ENCODE assay signal across 20 cellular contexts in the genomic region with DNA sequence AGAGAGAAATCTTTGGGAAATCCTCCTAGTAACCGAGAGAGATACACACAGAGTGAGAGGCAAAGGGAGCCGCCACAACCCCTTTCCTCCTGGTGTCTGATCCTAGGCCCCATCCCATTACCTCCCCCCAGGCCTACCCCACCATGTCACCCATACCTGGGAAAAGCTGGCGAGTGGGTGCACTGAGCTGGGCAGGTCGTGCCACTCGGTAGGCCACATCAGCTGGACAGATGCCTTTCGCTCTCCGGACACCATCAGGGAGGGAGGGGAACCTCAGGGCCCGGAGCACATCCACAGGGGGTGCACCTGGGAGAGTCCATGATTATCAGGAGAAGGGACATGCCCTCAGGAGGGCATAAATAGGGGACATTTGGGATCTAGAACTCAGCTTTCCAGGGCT. TPM values are rescaled to one million over a fixed set of nuclear protein-coding genes. Genes with fewer than 3 reads are reported as not detected.
"Had no signal": no experiment of that assay in that cellular context is flagged by ENCODE, and none has a peak within 500 bp of the region (broad histone marks: within the 10 kb centered on the region; RNA-seq: fewer than 3 reads in every experiment).

No MANE protein-coding gene starts in this region.

- H3K27ac ChIP-seq: KMS-11 had no signal

- H3K4me3 ChIP-seq: K562 had no signal

- H3K9ac ChIP-seq: KMS-11, SK-N-SH had no signal

- H3K36me3 Mint-ChIP-seq: IgD-negative memory B cell had no signal

- H3K4me2 ChIP-seq: KMS-11, SK-N-SH had no signal

- ATAC-seq: HepG2, K562 had no signal

- H3K9me3 ChIP-seq: SK-N-SH had no signal

- H3K9me3 Mint-ChIP-seq: IgD-negative memory B cell had no signal

- DNase-seq: Kasumi-1, MM.1S, NCI-H1092 treated with DMSO at 0.1 percent for 48 hours, NCI-H1436, NCI-H187, NCI-H2081 treated with DMSO at 0.1 percent for 48 hours, NCI-H2171, NCI-H226, NCI-H446, NCI-H510A, NCI-H524 treated with DMSO at 0.1 percent for 48 hours, NCI-H69, NCI-H774, RPMI8226, SHP77, SK-N-SH had no signal

- H3K27ac Mint-ChIP-seq: IgD-negative memory B cell had no signal

RNA-seq across cellular contexts. Expression of a gene that starts 3.1 kb away (rescaled TPM):
- polyA plus RNA-seq: IgD-negative memory B cell had no signal
